Comparison of ENCODE assay signal across 24 cellular contexts in the genomic region with DNA sequence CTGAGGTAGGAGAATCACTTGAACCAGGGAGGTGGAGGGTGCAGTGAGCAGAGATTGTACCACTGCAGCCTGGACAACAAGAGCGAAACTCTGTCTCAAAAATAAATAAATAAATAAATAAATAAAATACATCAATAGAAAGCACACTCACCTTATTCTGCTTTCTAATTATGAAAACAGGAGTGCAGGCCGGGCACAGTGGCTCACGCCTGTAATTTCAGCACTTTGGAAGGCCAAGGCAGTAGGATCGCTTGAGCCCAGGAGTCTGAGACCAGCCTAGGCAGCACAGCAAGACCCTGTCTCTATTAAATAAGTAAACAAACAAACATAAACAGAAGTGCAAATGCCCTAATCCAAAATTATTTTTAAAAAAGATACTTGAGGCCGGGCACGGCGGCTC. TPM values are rescaled to one million over a fixed set of nuclear protein-coding genes. Genes with fewer than 3 reads are reported as not detected.
DNase-seq lines count a peak whose midpoint lies in the region; ATAC-seq and TF ChIP-seq lines count a peak whose summit lies in the region.
"Had no signal": no experiment of that assay in that cellular context is flagged by ENCODE, and none has a peak within 500 bp of the region (broad histone marks: within the 10 kb centered on the region; RNA-seq: fewer than 3 reads in every experiment).

No MANE protein-coding gene starts in this region.

- peaks cover 53% of the 10 kb centered on the region for H3K36me3 ChIP-seq in endodermal cell (ENCODE audit: control insufficient read depth, insufficient read depth, low read length)
- peaks cover 3% of the 10 kb centered on the region for H3K36me3 ChIP-seq in neural progenitor cell
- H3K36me3 ChIP-seq in ascending aorta, result peaks cover 16 to 30% of the 10 kb centered on the region in 2 donors

- WGBS in endodermal cell (ENCODE audit: insufficient coverage in 1 of 2, insufficient read length in 1 of 2), 2 experiments, result 98 to 99% methylated on average over 5 to 7 of the region's 7 CpGs

- ATAC-seq in HG02571 (IDR thresholded peaks at IDR 0.05; ENCODE audit: unreplicated experiment), result no peak
- ATAC-seq: activated naive CD4-positive, alpha-beta T cell treated with anti-CD3 and anti-CD28 coated beads, Interleukin-2, amount 50 U/mL, for 72 hours; heart right ventricle; stimulated activated naive B cell treated with anti-CD40 and anti-IgM and Interleukin-4, amounts not matched to agents 10 μg/mL and 1 μg/mL and 100 μg/mL, for 72 hours had no signal

- H3K4me1 ChIP-seq in endodermal cell (ENCODE audit: control insufficient read depth, insufficient read depth, low read length) (no peaks in the 10 kb centered on the region), neural progenitor cell (no peaks in the 10 kb centered on the region), ascending aorta (peaks cover 0 to 6% of the 10 kb centered on the region in 2 donors)
- H3K4me1 ChIP-seq: HAP-1 had no signal

- peaks cover 53% of the 10 kb centered on the region for H3K36me3 Mint-ChIP-seq in activated T-cell treated with anti-CD3 and anti-CD28 coated beads, Interleukin-2, amount 50 U/mL, for 24 hours (ENCODE audit: low read depth)
- H3K36me3 Mint-ChIP-seq in IgD-negative memory B cell (peaks cover 3% of the 10 kb centered on the region), endodermal cell (ENCODE audit: low read depth) (peaks cover 45% of the 10 kb centered on the region), neural progenitor cell (peaks cover 23% of the 10 kb centered on the region)

- H3K27me3 Mint-ChIP-seq in activated T-cell treated with anti-CD3 and anti-CD28 coated beads, Interleukin-2, amount 50 U/mL, for 24 hours, result no peaks in the 10 kb centered on the region
- H3K27me3 Mint-ChIP-seq in IgD-negative memory B cell (no peaks in the 10 kb centered on the region), endodermal cell (ENCODE audit: insufficient read depth) (no peaks in the 10 kb centered on the region), neural progenitor cell (ENCODE audit: insufficient read depth, low read depth) (peaks cover 2% of the 10 kb centered on the region)
- H3K27me3 Mint-ChIP-seq: activated B cell treated with CpG ODN at 0.5 μM for 24 hours; B cell; central memory CD8-positive, alpha-beta T cell; stimulated activated naive B cell treated with anti-CD40 and anti-IgM and Interleukin-4, amounts not matched to agents 10 μg/mL and 1 μg/mL and 100 μg/mL, for 72 hours had no signal

- H3K27ac ChIP-seq in endodermal cell (ENCODE audit: low read depth, low read length), result no peak overlapping the region
- no peak overlapping the region for H3K27ac ChIP-seq in neural progenitor cell
- no peak overlapping the region for H3K27ac ChIP-seq in ascending aorta
- H3K27ac ChIP-seq: heart right ventricle, spleen had no signal

- no peak for DNase-seq in activated T-cell treated with anti-CD3 and anti-CD28 coated beads, Interleukin-2, amount 50 U/mL, for 24 hours
- DNase-seq in activated T-cell treated with anti-CD3 and anti-CD28 coated beads, Interleukin-2, amount 50 U/mL, for 48 hours, result no peak
- DNase-seq in endodermal cell, result no peak
- no peak for DNase-seq in neural progenitor cell (ENCODE audit: low spot score)
- DNase-seq in ascending aorta (ENCODE audit: low spot score in 2 of 2), result no peak
- DNase-seq in NCI-H187 (lab: John Stamatoyannopoulos, UW), result no peak
- DNase-seq: activated B cell treated with CpG ODN at 0.5 μM for 24 hours; activated CD4-positive, alpha-beta T cell treated with anti-CD3 and anti-CD28 coated beads, Interleukin-2, amount 50 U/mL, for 4 hours; EL; heart right ventricle; IMR-90; NCI-H1092 treated with DMSO at 0.1 percent for 48 hours; NCI-H1930; NCI-H2227 treated with DMSO at 0.1 percent for 48 hours; RPMI8226; spleen; stimulated activated CD4-positive, alpha-beta T cell treated with anti-CD3 and anti-CD28 coated beads, Interleukin-2, amount 100 ng/mL, for 48 hours; stimulated activated naive B cell treated with anti-CD40 and anti-IgM and Interleukin-4, amounts not matched to agents 10 μg/mL and 1 μg/mL and 100 μg/mL, for 72 hours had no signal

- H3K4me3 ChIP-seq in endodermal cell (ENCODE audit: low read length) (peak overlapping the region; percentile 93), neural progenitor cell (no peak overlapping the region), ascending aorta (no peak overlapping the region)
- H3K4me3 ChIP-seq: HAP-1 had no signal

- intact Hi-C loops in ascending aorta (cut with DNase I), result loop anchor here (5.0 kb wide), 1 partner anchor 285 kb away; a partner anchor contains a TSS

- H2AFZ ChIP-seq in neural progenitor cell (replicated peaks), result no peak overlapping the region

- TF ChIP-seq CTCF in endodermal cell (conservative IDR thresholded peaks at IDR 0.05) (no peak), neural progenitor cell (IDR thresholded peaks at IDR 0.05) (no peak), ascending aorta (IDR thresholded peaks at IDR 0.05) (no peak)

- H3K9ac ChIP-seq in endodermal cell (ENCODE audit: extremely low read depth, low read length, poor library complexity, severe bottlenecking) (no peak overlapping the region), neural progenitor cell (no peak overlapping the region)

- H3K9me3 ChIP-seq in endodermal cell (ENCODE audit: control insufficient read depth, low read length) (peaks cover 16% of the 10 kb centered on the region), neural progenitor cell (ENCODE audit: low read depth) (no peaks in the 10 kb centered on the region), ascending aorta (no peaks in the 10 kb centered on the region)
- H3K9me3 ChIP-seq: HAP-1, heart right ventricle, spleen had no signal

- H3K9me3 Mint-ChIP-seq in activated T-cell treated with anti-CD3 and anti-CD28 coated beads, Interleukin-2, amount 50 U/mL, for 24 hours, result no peaks in the 10 kb centered on the region
- H3K9me3 Mint-ChIP-seq in IgD-negative memory B cell (no peaks in the 10 kb centered on the region), endodermal cell (peaks cover 6% of the 10 kb centered on the region), neural progenitor cell (no peaks in the 10 kb centered on the region)
- H3K9me3 Mint-ChIP-seq: activated B cell treated with CpG ODN at 0.5 μM for 24 hours; activated naive CD4-positive, alpha-beta T cell treated with anti-CD3 and anti-CD28 coated beads, Interleukin-2, amount 50 U/mL, for 72 hours; central memory CD8-positive, alpha-beta T cell; stimulated activated naive B cell treated with anti-CD40 and anti-IgM and Interleukin-4, amounts not matched to agents 10 μg/mL and 1 μg/mL and 100 μg/mL, for 72 hours had no signal

- H3K79me2 ChIP-seq in neural progenitor cell (ENCODE audit: low read depth), result peaks cover 69% of the 10 kb centered on the region

- no peak overlapping the region for H3K27ac Mint-ChIP-seq in activated T-cell treated with anti-CD3 and anti-CD28 coated beads, Interleukin-2, amount 50 U/mL, for 24 hours
- no peak overlapping the region for H3K27ac Mint-ChIP-seq in IgD-negative memory B cell
- H3K27ac Mint-ChIP-seq in endodermal cell, result no peak overlapping the region
- no peak overlapping the region for H3K27ac Mint-ChIP-seq in neural progenitor cell
- H3K27ac Mint-ChIP-seq: activated B cell treated with CpG ODN at 0.5 μM for 24 hours; activated naive CD4-positive, alpha-beta T cell treated with anti-CD3 and anti-CD28 coated beads, Interleukin-2, amount 50 U/mL, for 72 hours; B cell; stimulated activated naive B cell treated with anti-CD40 and anti-IgM and Interleukin-4, amounts not matched to agents 10 μg/mL and 1 μg/mL and 100 μg/mL, for 72 hours had no signal

- H3K27me3 ChIP-seq in endodermal cell (ENCODE audit: control insufficient read depth, insufficient read depth, low read length, poor library complexity, severe bottlenecking) (no peaks in the 10 kb centered on the region), neural progenitor cell (no peaks in the 10 kb centered on the region), ascending aorta (no peaks in the 10 kb centered on the region)
- H3K27me3 ChIP-seq: heart right ventricle, spleen had no signal

- H3K4me3 Mint-ChIP-seq in activated T-cell treated with anti-CD3 and anti-CD28 coated beads, Interleukin-2, amount 50 U/mL, for 24 hours, result peak overlapping the region; percentile 41
- H3K4me3 Mint-ChIP-seq in IgD-negative memory B cell (peak overlapping the region in 3 of 4 donors; percentile 30 to 65 (median 38)), endodermal cell (peak overlapping the region; percentile 81), neural progenitor cell (peak overlapping the region; percentile 92)

- H3K4me1 Mint-ChIP-seq in activated T-cell treated with anti-CD3 and anti-CD28 coated beads, Interleukin-2, amount 50 U/mL, for 24 hours (ENCODE audit: low read depth), result peaks cover 28% of the 10 kb centered on the region
- peaks cover 6 to 12% (median 9%) of the 10 kb centered on the region in 3 donors for H3K4me1 Mint-ChIP-seq in IgD-negative memory B cell
- peaks cover 3% of the 10 kb centered on the region for H3K4me1 Mint-ChIP-seq in endodermal cell
- peaks cover 7% of the 10 kb centered on the region for H3K4me1 Mint-ChIP-seq in neural progenitor cell

- peaks cover 14% of the 10 kb centered on the region for H4K20me1 ChIP-seq in neural progenitor cell (ENCODE audit: low read depth)

- H3F3A ChIP-seq in neural progenitor cell (ENCODE audit: low read depth), result no peaks in the 10 kb centered on the region

- no peak overlapping the region for H3K4me2 ChIP-seq in neural progenitor cell

RNA-seq across cellular contexts. Expression of a gene that starts 2.3 kb away (rescaled TPM):
- polyA plus RNA-seq in IgD-negative memory B cell, result 30.5 TPM
- total RNA-seq in endodermal cell (10 to 100 TPM; 51.0 to 52.6 TPM), neural progenitor cell (ENCODE audit: low replicate concordance) (37.1 and 49.0 TPM in 2 replicates), ascending aorta (43.4 TPM)
- polyA plus RNA-seq in endodermal cell (2013, experiment 1 of 2), result 26.9 TPM
- 29.1 TPM for polyA plus RNA-seq in endodermal cell (2013, experiment 2 of 2)

Comparison
In these comparisons a context has a peak if more than half of its experiments do, and no peak if none do; other contexts are left out.
1. H3K4me3 Mint-ChIP-seq: peak in every context shown above with its lines; median percentile 92 in neural progenitor cell; 81 in endodermal cell; 41 in activated T-cell treated with anti-CD3 and anti-CD28 coated beads, Interleukin-2, amount 50 U/mL, for 24 hours; 38 in IgD-negative memory B cell.